1 cellular context compared by ENCODE assay signal in genomic region chrX:131626681-131627296, GRCh38.
TF ChIP-seq lines count a peak whose summit lies in the region.

No MANE protein-coding gene starts in this region.

TF ChIP-seq in HCT116, 20 proteins besides CTCF, POLR2A, EP300 and RAD21:
- TF ChIP-seq EZH2phosphoT487 (IDR thresholded peaks at IDR 0.05; ENCODE audit: borderline replicate concordance), result no peak
- no peak for TF ChIP-seq FOSL1 (IDR thresholded peaks at IDR 0.05; ENCODE audit: low read depth)
TF ChIP-seq in HCT116: peak in this region for 0.
